In genomic region chr2:127104166-127104660, GRCh38 we compare ENCODE assay signal across 1 cellular context.
TF ChIP-seq lines count a peak whose summit lies in the region.

No MANE protein-coding gene starts in this region.

TF ChIP-seq in GM23338, 12 proteins besides CTCF, POLR2A, EP300 and RAD21 (continued from another document):
- TF ChIP-seq, protein P1, sequence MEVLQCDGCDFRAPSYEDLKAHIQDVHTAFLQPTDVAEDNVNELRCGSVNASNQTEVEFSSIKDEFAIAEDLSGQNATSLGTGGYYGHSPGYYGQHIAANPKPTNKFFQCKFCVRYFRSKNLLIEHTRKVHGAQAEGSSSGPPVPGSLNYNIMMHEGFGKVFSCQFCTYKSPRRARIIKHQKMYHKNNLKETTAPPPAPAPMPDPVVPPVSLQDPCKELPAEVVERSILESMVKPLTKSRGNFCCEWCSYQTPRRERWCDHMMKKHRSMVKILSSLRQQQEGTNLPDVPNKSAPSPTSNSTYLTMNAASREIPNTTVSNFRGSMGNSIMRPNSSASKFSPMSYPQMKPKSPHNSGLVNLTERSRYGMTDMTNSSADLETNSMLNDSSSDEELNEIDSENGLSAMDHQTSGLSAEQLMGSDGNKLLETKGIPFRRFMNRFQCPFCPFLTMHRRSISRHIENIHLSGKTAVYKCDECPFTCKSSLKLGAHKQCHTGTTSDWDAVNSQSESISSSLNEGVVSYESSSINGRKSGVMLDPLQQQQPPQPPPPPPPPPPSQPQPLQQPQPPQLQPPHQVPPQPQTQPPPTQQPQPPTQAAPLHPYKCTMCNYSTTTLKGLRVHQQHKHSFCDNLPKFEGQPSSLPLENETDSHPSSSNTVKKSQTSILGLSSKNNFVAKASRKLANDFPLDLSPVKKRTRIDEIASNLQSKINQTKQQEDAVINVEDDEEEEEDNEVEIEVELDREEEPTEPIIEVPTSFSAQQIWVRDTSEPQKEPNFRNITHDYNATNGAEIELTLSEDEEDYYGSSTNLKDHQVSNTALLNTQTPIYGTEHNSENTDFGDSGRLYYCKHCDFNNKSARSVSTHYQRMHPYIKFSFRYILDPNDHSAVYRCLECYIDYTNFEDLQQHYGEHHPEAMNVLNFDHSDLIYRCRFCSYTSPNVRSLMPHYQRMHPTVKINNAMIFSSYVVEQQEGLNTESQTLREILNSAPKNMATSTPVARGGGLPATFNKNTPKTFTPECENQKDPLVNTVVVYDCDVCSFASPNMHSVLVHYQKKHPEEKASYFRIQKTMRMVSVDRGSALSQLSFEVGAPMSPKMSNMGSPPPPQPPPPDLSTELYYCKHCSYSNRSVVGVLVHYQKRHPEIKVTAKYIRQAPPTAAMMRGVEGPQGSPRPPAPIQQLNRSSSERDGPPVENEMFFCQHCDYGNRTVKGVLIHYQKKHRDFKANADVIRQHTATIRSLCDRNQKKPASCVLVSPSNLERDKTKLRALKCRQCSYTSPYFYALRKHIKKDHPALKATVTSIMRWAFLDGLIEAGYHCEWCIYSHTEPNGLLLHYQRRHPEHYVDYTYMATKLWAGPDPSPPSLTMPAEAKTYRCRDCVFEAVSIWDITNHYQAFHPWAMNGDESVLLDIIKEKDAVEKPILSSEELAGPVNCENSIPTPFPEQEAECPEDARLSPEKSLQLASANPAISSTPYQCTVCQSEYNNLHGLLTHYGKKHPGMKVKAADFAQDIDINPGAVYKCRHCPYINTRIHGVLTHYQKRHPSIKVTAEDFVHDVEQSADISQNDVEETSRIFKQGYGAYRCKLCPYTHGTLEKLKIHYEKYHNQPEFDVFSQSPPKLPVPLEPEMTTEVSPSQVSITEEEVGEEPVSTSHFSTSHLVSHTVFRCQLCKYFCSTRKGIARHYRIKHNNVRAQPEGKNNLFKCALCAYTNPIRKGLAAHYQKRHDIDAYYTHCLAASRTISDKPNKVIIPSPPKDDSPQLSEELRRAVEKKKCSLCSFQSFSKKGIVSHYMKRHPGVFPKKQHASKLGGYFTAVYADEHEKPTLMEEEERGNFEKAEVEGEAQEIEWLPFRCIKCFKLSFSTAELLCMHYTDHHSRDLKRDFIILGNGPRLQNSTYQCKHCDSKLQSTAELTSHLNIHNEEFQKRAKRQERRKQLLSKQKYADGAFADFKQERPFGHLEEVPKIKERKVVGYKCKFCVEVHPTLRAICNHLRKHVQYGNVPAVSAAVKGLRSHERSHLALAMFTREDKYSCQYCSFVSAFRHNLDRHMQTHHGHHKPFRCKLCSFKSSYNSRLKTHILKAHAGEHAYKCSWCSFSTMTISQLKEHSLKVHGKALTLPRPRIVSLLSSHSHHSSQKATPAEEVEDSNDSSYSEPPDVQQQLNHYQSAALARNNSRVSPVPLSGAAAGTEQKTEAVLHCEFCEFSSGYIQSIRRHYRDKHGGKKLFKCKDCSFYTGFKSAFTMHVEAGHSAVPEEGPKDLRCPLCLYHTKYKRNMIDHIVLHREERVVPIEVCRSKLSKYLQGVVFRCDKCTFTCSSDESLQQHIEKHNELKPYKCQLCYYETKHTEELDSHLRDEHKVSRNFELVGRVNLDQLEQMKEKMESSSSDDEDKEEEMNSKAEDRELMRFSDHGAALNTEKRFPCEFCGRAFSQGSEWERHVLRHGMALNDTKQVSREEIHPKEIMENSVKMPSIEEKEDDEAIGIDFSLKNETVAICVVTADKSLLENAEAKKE (CRISPR knock-in tag; IDR thresholded peaks at IDR 0.05): no peak
- TF ChIP-seq REST (IDR thresholded peaks at IDR 0.05; ENCODE audit: unreplicated experiment) (no peak), ZNF331 (CRISPR knock-in tag; IDR thresholded peaks at IDR 0.05; ENCODE audit: low read depth) (no peak)
